In genomic region chr14:89540830-89541470, GRCh38 we compare ENCODE assay signal across 11 cellular contexts.
DNase-seq lines count a peak whose midpoint lies in the region; ATAC-seq and TF ChIP-seq lines count a peak whose summit lies in the region.
"Had no signal": no experiment of that assay in that cellular context is flagged by ENCODE, and none has a peak within 500 bp of the region (broad histone marks: within the 10 kb centered on the region; RNA-seq: fewer than 3 reads in every experiment).

No MANE protein-coding gene starts in this region.

- H3K36me3 Mint-ChIP-seq in Calu3 (ENCODE audit: insufficient read depth, unreplicated experiment), result no peaks in the 10 kb centered on the region

- H3K27ac Mint-ChIP-seq in Calu3 (ENCODE audit: unreplicated experiment), result no peak overlapping the region

- H3K4me1 Mint-ChIP-seq in Calu3 (ENCODE audit: low read depth, unreplicated experiment), result no peaks in the 10 kb centered on the region

- CTCF ChIA-PET in Calu3 (lab: Charles Lee), result no interaction called here

- TF ChIP-seq CTCF in epithelial cell of proximal tubule (conservative IDR thresholded peaks at IDR 0.05; ENCODE audit: low read depth, low read length), result no peak
- no peak for TF ChIP-seq CTCF in Calu3 (IDR thresholded peaks at IDR 0.05; ENCODE audit: unreplicated experiment)

- no peak for ATAC-seq in HG02763 (IDR thresholded peaks at IDR 0.05; ENCODE audit: unreplicated experiment)

- intact Hi-C loops in Calu3 (cut with micrococcal nuclease; ENCODE audit: unreplicated experiment), result no loop called here

- BruUV-seq in Calu3 (replicated peaks; lab: Mats Ljungman, UMichigan), result no TSS peak

- no peak overlapping the region for H3K4me3 ChIP-seq in epithelial cell of proximal tubule (ENCODE audit: low read depth, low read length)
- H3K4me3 ChIP-seq: coronary artery, hepatocyte had no signal

- H3K4me3 Mint-ChIP-seq in Calu3 (ENCODE audit: low read depth, unreplicated experiment), result no peak overlapping the region

- H3K27me3 Mint-ChIP-seq in Calu3 (ENCODE audit: unreplicated experiment), result no peaks in the 10 kb centered on the region

- DNase-seq in GM04503 (ENCODE audit: low read depth) (peak; percentile 71), RKO (ENCODE audit: low spot score) (peak; percentile 10), epithelial cell of proximal tubule (ENCODE audit: low read depth) (peak; percentile 4), renal cortical epithelial cell (ENCODE audit: low read depth) (peak; percentile 43), NCI-H2081 (lab: John Stamatoyannopoulos, UW) (no peak), Calu3 (no peak)
- DNase-seq: activated effector memory CD4-positive, alpha-beta T cell treated with Interleukin-2 at 50 U/mL for 16 hours; NCI-H82 had no signal

- H3K9me3 Mint-ChIP-seq in Calu3 (ENCODE audit: low read depth, unreplicated experiment), result no peaks in the 10 kb centered on the region

Comparison
In these comparisons a context has a peak if more than half of its experiments do, and no peak if none do; other contexts are left out.
1. DNase-seq: peak in GM04503 (single experiment), RKO (single experiment), epithelial cell of proximal tubule (single experiment) and renal cortical epithelial cell (single experiment); none in NCI-H2081 (0 of 2) and Calu3 (single experiment).